8 cellular contexts compared by ENCODE assay signal in genomic region chr1:183622884-183623785, GRCh38. TPM values are rescaled to one million over a fixed set of nuclear protein-coding genes. Genes with fewer than 3 reads are reported as not detected.
DNase-seq lines count a peak whose midpoint lies in the region; ATAC-seq and TF ChIP-seq lines count a peak whose summit lies in the region.

No MANE protein-coding gene starts in this region.

- no peak overlapping the region for H3K4me3 ChIP-seq in testis

- H3K9me3 ChIP-seq in testis, result no peaks in the 10 kb centered on the region

- WGBS in testis, 2 donors, result 54 to 61% methylated on average over 10 of the region's 10 CpGs

- no peaks in the 10 kb centered on the region for H3K27me3 ChIP-seq in testis

- TF ChIP-seq POLR2A in GM18505 (IDR thresholded peaks at IDR 0.05; ENCODE audit: borderline replicate concordance, extremely low read depth, insufficient read depth, insufficient read length) (no peak), testis (IDR thresholded peaks at IDR 0.05) (no peak)

- peaks cover 16% of the 10 kb centered on the region for H3K4me1 ChIP-seq in testis

- ATAC-seq in GM18505 (IDR thresholded peaks at IDR 0.05; ENCODE audit: unreplicated experiment), result peak; percentile 52
- peak; percentile 75 for ATAC-seq in HG03045 (IDR thresholded peaks at IDR 0.05; ENCODE audit: unreplicated experiment)

- DNase-seq in AG09319 (ENCODE audit: extremely low read depth, low read depth) (no peak), NCI-H2171 treated with DMSO at 0.1 percent for 48 hours (lab: John Stamatoyannopoulos, UW) (peak; percentile 80), midbrain (lab: John Stamatoyannopoulos, UW) (peak; percentile 73), testis (peak; percentile 75)
- peak; percentile 56 for DNase-seq in activated CD4-positive, alpha-beta T cell treated with anti-CD3 and anti-CD28 coated beads for 48 hours
- DNase-seq in effector CD4-positive, alpha-beta T cell, result peak; percentile 38

- peak; percentile 67 for TF ChIP-seq CTCF in AG09319 (IDR thresholded peaks at IDR 0.05; ENCODE audit: low read depth, low read length)
- TF ChIP-seq CTCF in testis (IDR thresholded peaks at IDR 0.05), result peak in 2 of 3 experiments; percentile 40 to 52

- H3K27ac ChIP-seq in testis, result no peak overlapping the region

- intact Hi-C loops in testis (cut with DNase I; ENCODE audit: low total_unique reads), result no loop called here

- H3K36me3 ChIP-seq in testis (ENCODE audit: low read depth, missing control alignments), result no peaks in the 10 kb centered on the region

RNA-seq across cellular contexts. Expression of gene ARPC5, which starts 12.4 kb away (rescaled TPM):
- total RNA-seq in testis, result 10 to 100 TPM; 55.8 to 66.6 TPM
- 136 TPM for polyA plus RNA-seq in testis (ENCODE audit: insufficient read depth, low read depth, low replicate concordance)

RNA-seq across cellular contexts. Expression of gene APOBEC4, which starts 30.0 kb away (rescaled TPM):
- 1 to 10 TPM; 4.9 to 5.0 TPM for total RNA-seq in testis
- polyA plus RNA-seq in testis (ENCODE audit: insufficient read depth, low read depth, low replicate concordance), result 23.7 TPM

RNA-seq across cellular contexts. Expression of gene NCF2, which starts 32.9 kb away (rescaled TPM):
- 1 to 10 TPM; 1.3 to 3.7 TPM for total RNA-seq in testis
- 7.8 TPM for polyA plus RNA-seq in testis (ENCODE audit: insufficient read depth, low read depth, low replicate concordance)
